4 cellular contexts compared by ENCODE assay signal in the genomic region with DNA sequence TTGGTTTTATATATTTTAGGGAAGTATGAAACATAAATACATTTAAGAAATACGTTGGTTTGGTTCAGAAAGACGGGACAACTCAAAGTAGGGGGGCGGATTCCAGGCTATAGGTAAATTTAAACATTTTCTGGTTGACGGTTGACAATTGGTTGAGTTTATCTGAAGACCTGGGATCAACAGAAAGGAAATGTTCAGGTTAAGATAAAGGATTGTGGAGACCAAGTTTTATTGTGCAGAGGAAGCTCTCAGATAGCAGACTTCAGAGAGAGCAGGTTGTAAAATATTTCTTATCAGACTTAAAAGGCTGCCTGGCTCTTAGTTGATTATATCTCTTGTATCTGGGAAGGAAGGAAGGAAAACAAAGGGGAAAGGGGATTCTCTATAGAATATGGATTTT. TPM values are rescaled to one million over a fixed set of nuclear protein-coding genes. Genes with fewer than 3 reads are reported as not detected.
"Had no signal": no experiment of that assay in that cellular context is flagged by ENCODE, and none has a peak within 500 bp of the region (broad histone marks: within the 10 kb centered on the region; RNA-seq: fewer than 3 reads in every experiment).

No MANE protein-coding gene starts in this region.

RNA-seq across cellular contexts. Expression of a gene that starts 51.4 kb away (rescaled TPM):
- total RNA-seq: HT-29, M059J, Right ventricle myocardium superior, SJSA1 had no signal
